In the genomic region with DNA sequence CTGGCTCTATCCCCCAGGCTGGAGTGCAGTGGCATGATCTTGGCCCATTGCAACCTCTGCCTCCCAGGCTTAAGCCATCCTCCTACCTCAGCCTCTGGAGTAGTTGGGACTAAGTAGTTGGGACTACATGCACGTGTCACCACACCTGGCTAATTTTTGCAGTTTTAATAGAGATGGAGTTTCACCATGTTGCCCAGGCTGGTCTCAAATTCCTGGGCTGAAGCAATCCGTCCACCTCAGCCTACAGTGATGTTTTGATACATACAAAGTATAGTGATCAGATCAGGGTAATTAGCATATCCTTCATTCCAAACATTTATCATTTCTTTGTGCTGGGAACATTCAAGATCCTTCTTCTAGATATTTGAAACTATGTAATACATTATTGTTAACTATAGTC, we compare ENCODE assay signal across 1 cellular context.
TF ChIP-seq lines count a peak whose summit lies in the region.

No MANE protein-coding gene starts in this region.

TF ChIP-seq in K562, 482 proteins besides CTCF, POLR2A, EP300 and RAD21 (continued from another document):
- TF ChIP-seq RBBP5 (IDR thresholded peaks at IDR 0.05; ENCODE audit: borderline replicate concordance, insufficient read depth, low read length, poor library complexity, severe bottlenecking) (no peak), SMC3 (conservative IDR thresholded peaks at IDR 0.05; ENCODE audit: insufficient read depth, low read depth, low read length) (no peak)
- TF ChIP-seq, protein P1, sequence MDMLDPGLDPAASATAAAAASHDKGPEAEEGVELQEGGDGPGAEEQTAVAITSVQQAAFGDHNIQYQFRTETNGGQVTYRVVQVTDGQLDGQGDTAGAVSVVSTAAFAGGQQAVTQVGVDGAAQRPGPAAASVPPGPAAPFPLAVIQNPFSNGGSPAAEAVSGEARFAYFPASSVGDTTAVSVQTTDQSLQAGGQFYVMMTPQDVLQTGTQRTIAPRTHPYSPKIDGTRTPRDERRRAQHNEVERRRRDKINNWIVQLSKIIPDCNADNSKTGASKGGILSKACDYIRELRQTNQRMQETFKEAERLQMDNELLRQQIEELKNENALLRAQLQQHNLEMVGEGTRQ (CRISPR knock-in tag; IDR thresholded peaks at IDR 0.05) = no peak
